Comparison of ENCODE assay signal across 9 cellular contexts in the genomic region with DNA sequence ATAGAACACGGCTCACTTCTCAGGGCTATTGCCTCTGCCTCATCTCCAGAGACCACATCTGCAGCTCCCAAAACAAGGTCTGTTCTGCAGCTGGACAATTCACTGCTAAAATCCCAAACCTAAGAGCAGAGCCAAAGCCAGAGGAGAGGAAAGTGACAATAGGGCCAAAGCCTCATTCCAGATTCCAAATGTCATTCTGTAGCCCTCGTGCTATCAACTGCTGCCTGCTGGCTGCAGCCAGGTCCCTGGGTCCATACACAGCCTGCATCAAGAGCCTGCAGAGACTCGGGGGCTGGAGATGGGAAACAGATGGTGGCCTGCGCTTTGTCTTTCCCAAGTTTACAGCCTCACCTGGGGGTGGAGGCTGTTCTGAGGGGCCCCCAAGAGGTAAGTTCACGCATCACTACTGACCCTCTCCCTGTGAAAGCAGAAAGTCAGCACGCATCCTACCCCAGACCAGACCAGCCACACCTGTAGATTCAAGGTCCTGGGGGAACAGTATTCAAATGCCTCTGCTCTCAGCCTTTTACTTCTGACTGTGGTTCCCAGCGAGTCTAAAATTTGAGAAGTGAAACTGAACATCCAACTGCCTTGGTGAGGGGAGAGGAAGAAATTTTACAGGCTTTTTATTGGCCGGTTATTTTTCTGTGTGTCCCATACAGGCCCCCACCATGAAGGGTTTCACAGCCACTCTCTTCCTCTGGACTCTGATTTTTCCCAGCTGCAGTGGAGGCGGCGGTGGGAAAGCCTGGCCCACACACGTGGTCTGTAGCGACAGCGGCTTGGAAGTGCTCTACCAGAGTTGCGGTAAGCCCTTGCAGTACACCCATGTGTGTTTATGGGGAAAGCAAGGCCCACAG. TPM values are rescaled to one million over a fixed set of nuclear protein-coding genes. Genes with fewer than 3 reads are reported as not detected.
A peak's percentile ranks its signal among the peaks of the same experiment; 100 is the strongest.
DNase-seq lines count a peak whose midpoint lies in the region; ATAC-seq and TF ChIP-seq lines count a peak whose summit lies in the region.
"Had no signal": no experiment of that assay in that cellular context is flagged by ENCODE, and none has a peak within 500 bp of the region (broad histone marks: within the 10 kb centered on the region; RNA-seq: fewer than 3 reads in every experiment).

A gene (plus strand): TSS at position 657 of the 860 bp plus-strand sequence. CDS start 15 bp downstream, at position 672.

- CTCF ChIA-PET in T-cell (lab: Charles Lee): interaction anchor here in 1 of 2 donors (1.0 kb wide), 1 partner anchor 7 kb away, joined by 3 read pairs; no protein-coding TSS in a partner anchor
- CTCF ChIA-PET in HEK293T (lab: Yijun Ruan, JAX): no interaction called here

- DNase-seq in activated T-cell treated with anti-CD3 and anti-CD28 coated beads, Interleukin-2, amount 50 U/mL, for 24 hours: peak; percentile 52
- DNase-seq in activated T-cell treated with anti-CD3 and anti-CD28 coated beads, Interleukin-2, amount 50 U/mL, for 1 hour: no peak
- DNase-seq in T-cell (peak in 3 of 34 experiments; percentile 35 to 42 (median 35)), GM03348 (ENCODE audit: low spot score) (no peak), HEK293T (ENCODE audit: extremely low spot score) (no peak), SW 1271 (lab: John Stamatoyannopoulos, UW) (no peak)
- DNase-seq in naive thymus-derived CD8-positive, alpha-beta T cell: peak in 3 of 10 donors; percentile 45 to 50 (median 49)

- H3K4me3 Mint-ChIP-seq in activated T-cell treated with anti-CD3 and anti-CD28 coated beads, Interleukin-2, amount 50 U/mL, for 24 hours: peak within 1 kb of the TSS; percentile 58
- H3K4me3 Mint-ChIP-seq in T-cell: peak within 1 kb of the TSS; percentile 74 to 77 (median 75)
- peak within 1 kb of the TSS; percentile 77 to 90 (median 81) for H3K4me3 Mint-ChIP-seq in naive thymus-derived CD8-positive, alpha-beta T cell

- H3K36me3 Mint-ChIP-seq in activated T-cell treated with anti-CD3 and anti-CD28 coated beads, Interleukin-2, amount 50 U/mL, for 24 hours (ENCODE audit: low read depth): no peaks in the 10 kb centered on the region
- H3K36me3 Mint-ChIP-seq in T-cell: no peaks in the 10 kb centered on the region
- no peaks in the 10 kb centered on the region for H3K36me3 Mint-ChIP-seq in naive thymus-derived CD8-positive, alpha-beta T cell

- H3K9me3 Mint-ChIP-seq in activated T-cell treated with anti-CD3 and anti-CD28 coated beads, Interleukin-2, amount 50 U/mL, for 24 hours: peaks cover 5% of the 10 kb centered on the region
- peaks cover 0 to 3% (median 0%) of the 10 kb centered on the region in 3 donors for H3K9me3 Mint-ChIP-seq in T-cell
- peaks cover 0 to 2% (median 0%) of the 10 kb centered on the region in 9 donors for H3K9me3 Mint-ChIP-seq in naive thymus-derived CD8-positive, alpha-beta T cell

- peak within 1 kb of the TSS; percentile 83 for H3K27ac Mint-ChIP-seq in activated T-cell treated with anti-CD3 and anti-CD28 coated beads, Interleukin-2, amount 50 U/mL, for 24 hours
- H3K27ac Mint-ChIP-seq in T-cell: peak within 1 kb of the TSS; percentile 89 to 97
- peak within 1 kb of the TSS; percentile 79 to 99 (median 96) for H3K27ac Mint-ChIP-seq in naive thymus-derived CD8-positive, alpha-beta T cell

- peaks cover 73% of the 10 kb centered on the region for H3K4me1 Mint-ChIP-seq in activated T-cell treated with anti-CD3 and anti-CD28 coated beads, Interleukin-2, amount 50 U/mL, for 24 hours (ENCODE audit: low read depth)
- H3K4me1 Mint-ChIP-seq in T-cell: peaks cover 76 to 87% (median 81%) of the 10 kb centered on the region in 3 donors
- H3K4me1 Mint-ChIP-seq in naive thymus-derived CD8-positive, alpha-beta T cell: peaks cover 39 to 86% (median 76%) of the 10 kb centered on the region in 4 donors

- POLR2A ChIA-PET in T-cell (lab: Charles Lee) (interaction anchor here in 1 of 2 donors (0.5 to 0.6 kb wide), 2 partner anchors 16 to 22 kb away, joined by 3 read pairs; no protein-coding TSS in a partner anchor), HEK293T (lab: Yijun Ruan, JAX) (no interaction called here)
- POLR2A ChIA-PET in naive thymus-derived CD8-positive, alpha-beta T cell (lab: Charles Lee): interaction anchor here (1.0 to 2.2 kb wide), 8 partner anchors 8 to 74 kb away, joined by 3 to 22 read pairs (median 5); no protein-coding TSS in a partner anchor

- H3K27me3 Mint-ChIP-seq in activated T-cell treated with anti-CD3 and anti-CD28 coated beads, Interleukin-2, amount 50 U/mL, for 24 hours: no peaks in the 10 kb centered on the region
- no peaks in the 10 kb centered on the region for H3K27me3 Mint-ChIP-seq in T-cell
- H3K27me3 Mint-ChIP-seq in naive thymus-derived CD8-positive, alpha-beta T cell: no peaks in the 10 kb centered on the region

- ATAC-seq in HG02970 (IDR thresholded peaks at IDR 0.05; ENCODE audit: low FRiP score, unreplicated experiment): peak; percentile 39
- peak; percentile 63 to 71 (median 66) for ATAC-seq in T-cell (replicated peaks in 1 of 4)
- peak; percentile 73 to 77 for ATAC-seq in naive thymus-derived CD8-positive, alpha-beta T cell

TF ChIP-seq in HEK293T, 16 proteins besides CTCF, POLR2A, EP300 and RAD21:
- TF ChIP-seq CTBP1 (IDR thresholded peaks at IDR 0.05; ENCODE audit: borderline replicate concordance) (no peak), BHLHE40 (IDR thresholded peaks at IDR 0.05; ENCODE audit: borderline replicate concordance) (no peak), SUZ12 (IDR thresholded peaks at IDR 0.05) (no peak), LEF1 (IDR thresholded peaks at IDR 0.05; ENCODE audit: borderline replicate concordance) (no peak), FOXK2 (IDR thresholded peaks at IDR 0.05) (no peak), ARNT (IDR thresholded peaks at IDR 0.05) (no peak), ZNF384 (IDR thresholded peaks at IDR 0.05) (no peak), TARDBP (IDR thresholded peaks at IDR 0.05) (no peak), SP1 (IDR thresholded peaks at IDR 0.05) (no peak), HDGF (IDR thresholded peaks at IDR 0.05; ENCODE audit: borderline replicate concordance) (no peak), L3MBTL2 (conservative IDR thresholded peaks at IDR 0.05) (no peak), NFRKB (IDR thresholded peaks at IDR 0.05) (no peak), ELF4 (IDR thresholded peaks at IDR 0.05) (no peak), FOXM1 (IDR thresholded peaks at IDR 0.05; ENCODE audit: borderline replicate concordance) (no peak)
- TF ChIP-seq, protein P1, sequence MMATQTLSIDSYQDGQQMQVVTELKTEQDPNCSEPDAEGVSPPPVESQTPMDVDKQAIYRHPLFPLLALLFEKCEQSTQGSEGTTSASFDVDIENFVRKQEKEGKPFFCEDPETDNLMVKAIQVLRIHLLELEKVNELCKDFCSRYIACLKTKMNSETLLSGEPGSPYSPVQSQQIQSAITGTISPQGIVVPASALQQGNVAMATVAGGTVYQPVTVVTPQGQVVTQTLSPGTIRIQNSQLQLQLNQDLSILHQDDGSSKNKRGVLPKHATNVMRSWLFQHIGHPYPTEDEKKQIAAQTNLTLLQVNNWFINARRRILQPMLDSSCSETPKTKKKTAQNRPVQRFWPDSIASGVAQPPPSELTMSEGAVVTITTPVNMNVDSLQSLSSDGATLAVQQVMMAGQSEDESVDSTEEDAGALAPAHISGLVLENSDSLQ (IDR thresholded peaks at IDR 0.05): no peak

RNA-seq across cellular contexts. Expression of the gene that starts here (rescaled TPM):
- 1 to 10 TPM in 3 of 5 donors, under 1 TPM in 2; 0.54 to 3.6 (median 2.5) TPM for total RNA-seq in T-cell
- 1 to 10 TPM; 2.2 to 3.0 TPM for total RNA-seq in naive thymus-derived CD8-positive, alpha-beta T cell
- polyA plus RNA-seq in naive thymus-derived CD8-positive, alpha-beta T cell: 1 to 10 TPM; 6.0 to 7.0 (median 6.3) TPM
- polyA plus RNA-seq: BJ had no signal
